In genomic region chr11:2929880-2930704, GRCh38 we compare ENCODE assay signal across 8 cellular contexts. TPM values are rescaled to one million over a fixed set of nuclear protein-coding genes. Genes with fewer than 3 reads are reported as not detected.
DNase-seq lines count a peak whose midpoint lies in the region; ATAC-seq lines count a peak whose summit lies in the region.

No MANE protein-coding gene starts in this region.

- peaks cover 2% of the 10 kb centered on the region for H3K36me3 Mint-ChIP-seq in T-helper 1 cell treated with Interleukin-12 subunit alpha and Interleukin-12 subunit beta and Interleukin-4 antibody, amounts not matched to agents 30 μg/mL and 1 μg/mL, for 36 hours (ENCODE audit: low read depth)
- peaks cover 13% of the 10 kb centered on the region for H3K36me3 Mint-ChIP-seq in effector memory CD8-positive, alpha-beta T cell (ENCODE audit: insufficient read depth)

- no peaks in the 10 kb centered on the region for H3K36me3 ChIP-seq in mucosa of rectum (ENCODE audit: control insufficient read depth in 2 of 2, insufficient read depth in 2 of 2, low read length in 2 of 2)
- H3K36me3 ChIP-seq in urinary bladder (ENCODE audit: insufficient read depth), result no peaks in the 10 kb centered on the region

- H3K9ac ChIP-seq in mucosa of rectum (ENCODE audit: low read depth in 1 of 2, low read length in 2 of 2), result peak overlapping the region; percentile 78 to 79

- H3K4me3 ChIP-seq in mucosa of rectum (ENCODE audit: low read length in 2 of 2) (peak overlapping the region; percentile 70 to 78), urinary bladder (ENCODE audit: low read depth, low read length) (peak overlapping the region; percentile 52)

- H3K27me3 Mint-ChIP-seq in T-helper 1 cell treated with Interleukin-12 subunit alpha and Interleukin-12 subunit beta and Interleukin-4 antibody, amounts not matched to agents 30 μg/mL and 1 μg/mL, for 36 hours (ENCODE audit: low read depth), result peaks cover 24% of the 10 kb centered on the region
- peaks cover 6 to 35% of the 10 kb centered on the region in 2 donors for H3K27me3 Mint-ChIP-seq in effector memory CD8-positive, alpha-beta T cell

- peak overlapping the region; percentile 81 for H3K4me3 Mint-ChIP-seq in T-helper 1 cell treated with Interleukin-12 subunit alpha and Interleukin-12 subunit beta and Interleukin-4 antibody, amounts not matched to agents 30 μg/mL and 1 μg/mL, for 36 hours
- H3K4me3 Mint-ChIP-seq in effector memory CD8-positive, alpha-beta T cell, result peak overlapping the region; percentile 85 to 89

- H3K4me1 Mint-ChIP-seq in T-helper 1 cell treated with Interleukin-12 subunit alpha and Interleukin-12 subunit beta and Interleukin-4 antibody, amounts not matched to agents 30 μg/mL and 1 μg/mL, for 36 hours (ENCODE audit: low read depth), result peaks cover 17% of the 10 kb centered on the region
- peaks cover 15 to 28% of the 10 kb centered on the region in 2 donors for H3K4me1 Mint-ChIP-seq in effector memory CD8-positive, alpha-beta T cell (ENCODE audit: low read depth in 2 of 2)

- peaks cover 0 to 2% of the 10 kb centered on the region in 2 donors for H3K27me3 ChIP-seq in mucosa of rectum (ENCODE audit: control insufficient read depth in 2 of 2, insufficient read depth in 2 of 2, low read length in 2 of 2)

- H3K9me3 ChIP-seq in mucosa of rectum (ENCODE audit: control insufficient read depth in 2 of 2, low read length in 2 of 2), result no peaks in the 10 kb centered on the region

- H3K4me1 ChIP-seq in mucosa of rectum (ENCODE audit: control insufficient read depth in 2 of 2, insufficient read depth in 2 of 2, low read length in 2 of 2) (peaks cover 24 to 39% of the 10 kb centered on the region in 2 donors), urinary bladder (ENCODE audit: insufficient read depth) (no peaks in the 10 kb centered on the region)

- no peak for DNase-seq in activated CD4-positive, CD25-positive, alpha-beta regulatory T cell treated with anti-CD3 and anti-CD28 coated beads, Interleukin-2, amount 50 U/mL, for 72 hours
- no peak for DNase-seq in effector memory CD8-positive, alpha-beta T cell
- DNase-seq in ecto neural progenitor cell (ENCODE audit: low spot score), result no peak

- H3K27ac ChIP-seq in mucosa of rectum (ENCODE audit: low read depth in 2 of 2, low read length in 2 of 2) (peak overlapping the region; percentile 90 to 96), urinary bladder (ENCODE audit: low read depth) (peak overlapping the region; percentile 72)

- no peaks in the 10 kb centered on the region for H3K9me3 Mint-ChIP-seq in T-helper 1 cell treated with Interleukin-12 subunit alpha and Interleukin-12 subunit beta and Interleukin-4 antibody, amounts not matched to agents 30 μg/mL and 1 μg/mL, for 36 hours
- no peaks in the 10 kb centered on the region for H3K9me3 Mint-ChIP-seq in effector memory CD8-positive, alpha-beta T cell

- H3K27ac Mint-ChIP-seq in T-helper 1 cell treated with Interleukin-12 subunit alpha and Interleukin-12 subunit beta and Interleukin-4 antibody, amounts not matched to agents 30 μg/mL and 1 μg/mL, for 36 hours, result peak overlapping the region; percentile 74
- H3K27ac Mint-ChIP-seq in effector memory CD8-positive, alpha-beta T cell, result peak overlapping the region; percentile 54 to 84

- peak; percentile 25 to 29 for ATAC-seq in activated CD4-positive, CD25-positive, alpha-beta regulatory T cell treated with anti-CD3 and anti-CD28 coated beads, Interleukin-2, amount 50 U/mL, for 24 hours
- ATAC-seq in HG03354 (IDR thresholded peaks at IDR 0.05; ENCODE audit: poor library complexity, severe bottlenecking, unreplicated experiment), result peak; percentile 55
- ATAC-seq in effector memory CD8-positive, alpha-beta T cell (replicated peaks), result no peak

- WGBS in urinary bladder, result 4% methylated on average over 53 of the region's 53 CpGs

RNA-seq across cellular contexts. Expression of gene PHLDA2, which starts 0.9 kb away (rescaled TPM):
- total RNA-seq in urinary bladder, result 1.1 TPM
- polyA plus RNA-seq in urinary bladder, result 18.9 TPM

RNA-seq across cellular contexts. Expression of gene CDKN1C, which starts 44.5 kb away (rescaled TPM):
- 78.6 TPM for total RNA-seq in urinary bladder
- polyA plus RNA-seq in urinary bladder, result 118 TPM
